1 cellular context compared by ENCODE assay signal in genomic region chr14:23631702-23632460, GRCh38.
A peak's percentile ranks its signal among the peaks of the same experiment; 100 is the strongest.
TF ChIP-seq lines count a peak whose summit lies in the region.

No MANE protein-coding gene starts in this region.

TF ChIP-seq in SK-N-SH, 30 proteins besides CTCF, POLR2A, EP300 and RAD21:
- TF ChIP-seq NFIC (IDR thresholded peaks at IDR 0.05; ENCODE audit: borderline replicate concordance) (no peak), SMC3 (IDR thresholded peaks at IDR 0.05; ENCODE audit: low read depth, low read length) (peak; percentile 70)
